ENCODE assay signal across 12 cellular contexts in genomic region chr4:1959104-1959384, GRCh38.
"Had no signal": no experiment of that assay in that cellular context is flagged by ENCODE, and none has a peak within 500 bp of the region (broad histone marks: within the 10 kb centered on the region; RNA-seq: fewer than 3 reads in every experiment).

No MANE protein-coding gene starts in this region.

- H3K27ac ChIP-seq: esophagus squamous epithelium had no signal

- H3K27me3 ChIP-seq: esophagus squamous epithelium had no signal

- ATAC-seq: natural killer cell treated with Interleukin-12 subunit alpha and Interleukin-12 subunit beta and Interleukin-15 and Interleukin-18, amount 100 ng/mL, for 72 hours; sciatic nerve; SK-N-SH treated with all-trans-retinoic acid at 6 μM for 48 hours; stimulated activated naive CD8-positive, alpha-beta T cell treated with anti-CD3 and anti-CD28 coated beads, Interleukin-15, Interleukin-2, amounts not matched to agents 100 U/mL and 50 U/mL, for 24 hours had no signal

- H3K4me3 Mint-ChIP-seq: activated naive CD8-positive, alpha-beta T cell treated with anti-CD3 and anti-CD28 coated beads, Interleukin-2, amount 10 ng/mL, durations not matched to agents 7 days and 5 days; natural killer cell treated with Interleukin-12 subunit alpha and Interleukin-12 subunit beta and Interleukin-15 and Interleukin-18, amount 100 ng/mL, for 72 hours; type B pancreatic cell had no signal

- H3K4me3 ChIP-seq: esophagus squamous epithelium had no signal

- H3K9me3 Mint-ChIP-seq: activated naive CD8-positive, alpha-beta T cell treated with anti-CD3 and anti-CD28 coated beads, Interleukin-2, amount 10 ng/mL, durations not matched to agents 7 days and 5 days; natural killer cell treated with Interleukin-12 subunit alpha and Interleukin-12 subunit beta and Interleukin-15 and Interleukin-18, amount 100 ng/mL, for 72 hours; type B pancreatic cell had no signal

- DNase-seq: activated CD4-positive, alpha-beta T cell treated with anti-CD3 and anti-CD28 coated beads for 48 hours; activated CD8-positive, alpha-beta memory T cell treated with anti-CD3 and anti-CD28 coated beads for 24 hours; activated gamma-delta T cell treated with Interleukin-2 at 50 U/mL for 16 hours; activated naive CD8-positive, alpha-beta T cell treated with anti-CD3 and anti-CD28 coated beads, Interleukin-2, amount 10 ng/mL, durations not matched to agents 7 days and 5 days; aorta; esophagus squamous epithelium; hippocampal formation; stimulated activated naive CD8-positive, alpha-beta T cell treated with anti-CD3 and anti-CD28 coated beads, Interleukin-15, Interleukin-2, amounts not matched to agents 100 U/mL and 50 U/mL, for 24 hours had no signal

- H3K9me3 ChIP-seq: esophagus squamous epithelium had no signal

- H3K4me1 ChIP-seq: esophagus squamous epithelium had no signal

- H3K27ac Mint-ChIP-seq: activated naive CD8-positive, alpha-beta T cell treated with anti-CD3 and anti-CD28 coated beads, Interleukin-2, amount 10 ng/mL, durations not matched to agents 7 days and 5 days; natural killer cell treated with Interleukin-12 subunit alpha and Interleukin-12 subunit beta and Interleukin-15 and Interleukin-18, amount 100 ng/mL, for 72 hours; type B pancreatic cell had no signal

- H3K27me3 Mint-ChIP-seq: activated naive CD8-positive, alpha-beta T cell treated with anti-CD3 and anti-CD28 coated beads, Interleukin-2, amount 10 ng/mL, durations not matched to agents 7 days and 5 days; natural killer cell treated with Interleukin-12 subunit alpha and Interleukin-12 subunit beta and Interleukin-15 and Interleukin-18, amount 100 ng/mL, for 72 hours; type B pancreatic cell had no signal
